ENCODE assay signal across 24 cellular contexts in the genomic region with DNA sequence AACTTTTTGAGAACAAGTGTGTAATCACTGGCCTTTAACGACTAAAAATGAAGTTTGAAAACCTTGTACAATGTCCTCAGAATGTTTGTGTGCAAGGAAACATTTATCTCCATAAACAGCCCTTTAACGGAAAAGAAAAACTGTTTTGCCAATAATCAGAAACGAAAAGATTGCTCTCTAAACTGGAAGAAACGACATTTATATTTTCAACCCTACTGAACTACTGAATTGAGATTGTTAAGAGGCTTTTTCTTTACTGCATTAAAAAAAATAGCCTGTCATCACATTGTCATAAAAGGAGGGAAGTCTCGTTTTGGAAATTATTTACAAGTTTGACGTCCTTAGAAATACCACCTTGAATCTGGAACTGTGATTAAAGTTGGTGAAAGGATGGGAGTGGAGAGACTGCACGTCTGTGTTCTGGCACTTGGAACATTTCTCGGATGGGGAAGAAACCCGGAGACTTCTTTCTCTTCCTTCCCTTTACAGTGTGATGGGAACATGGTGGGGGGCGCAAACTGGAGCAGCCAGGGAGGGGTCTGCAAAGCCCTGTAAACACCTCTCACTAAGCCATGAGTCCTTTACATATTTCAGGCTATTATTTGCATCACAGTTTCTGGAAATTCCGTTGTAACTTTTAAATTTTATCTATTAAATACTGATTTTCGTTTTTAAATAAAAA.
"Had no signal": no experiment of that assay in that cellular context is flagged by ENCODE, and none has a peak within 500 bp of the region (broad histone marks: within the 10 kb centered on the region; RNA-seq: fewer than 3 reads in every experiment).

No MANE protein-coding gene starts in this region.

- ATAC-seq: activated CD4-positive, alpha-beta T cell treated with anti-CD3 and anti-CD28 coated beads for 36 hours; activated T-helper 17 cell treated with anti-CD3 and anti-CD28 coated beads, Interleukin-2, amount 50 U/mL, for 72 hours; T-helper 17 cell had no signal

- H3K36me3 Mint-ChIP-seq: activated naive CD8-positive, alpha-beta T cell had no signal

- H3K4me3 Mint-ChIP-seq: activated CD4-positive, alpha-beta memory T cell treated with anti-CD3 and anti-CD28 coated beads, Interleukin-2, amount 10 ng/mL, durations not matched to agents 7 days and 5 days; activated CD4-positive, alpha-beta T cell treated with anti-CD3 and anti-CD28 coated beads for 36 hours; activated naive CD4-positive, alpha-beta T cell treated with anti-CD3 and anti-CD28 coated beads for 36 hours; activated naive CD8-positive, alpha-beta T cell; activated T-helper 17 cell treated with anti-CD3 and anti-CD28 coated beads, Interleukin-2, amount 50 U/mL, for 72 hours; T-helper 17 cell had no signal

- H3K36me3 ChIP-seq: brain microvascular endothelial cell, cardiac muscle cell, Peyer's patch, SJSA1 had no signal

- H3K4me3 ChIP-seq: cardiac muscle cell, Peyer's patch, SJSA1 had no signal

- H3K9me3 ChIP-seq: Peyer's patch, SJSA1 had no signal

- DNase-seq: activated CD4-positive, alpha-beta memory T cell treated with anti-CD3 and anti-CD28 coated beads, Interleukin-2, amount 10 ng/mL, durations not matched to agents 7 days and 5 days; activated CD4-positive, alpha-beta T cell treated with anti-CD3 and anti-CD28 coated beads for 36 hours; activated CD4-positive, alpha-beta T cell treated with anti-CD3 and anti-CD28 coated beads, Interleukin-2, amount 50 U/mL, for 1 hour; activated gamma-delta T cell; activated naive CD4-positive, alpha-beta T cell treated with anti-CD3 and anti-CD28 coated beads for 36 hours; activated T-cell treated with anti-CD3 and anti-CD28 coated beads for 4 hours; activated T-cell treated with anti-CD3 and anti-CD28 coated beads, Interleukin-2, amount 50 U/mL, for 48 hours; amygdala; brain microvascular endothelial cell; NCI-H1092; NCI-H1930; NCI-H2171 treated with DMSO at 0.1 percent for 48 hours; NCI-H226; NCI-H526; NCI-H82; Peyer's patch; SHP77; T-helper 17 cell had no signal

- H3K4me1 ChIP-seq: SJSA1 had no signal

- H3K9me3 Mint-ChIP-seq: activated CD4-positive, alpha-beta memory T cell treated with anti-CD3 and anti-CD28 coated beads, Interleukin-2, amount 10 ng/mL, durations not matched to agents 7 days and 5 days; activated naive CD4-positive, alpha-beta T cell treated with anti-CD3 and anti-CD28 coated beads for 36 hours; activated T-helper 17 cell treated with anti-CD3 and anti-CD28 coated beads, Interleukin-2, amount 50 U/mL, for 72 hours had no signal

- H3K27ac Mint-ChIP-seq: activated CD4-positive, alpha-beta memory T cell treated with anti-CD3 and anti-CD28 coated beads, Interleukin-2, amount 10 ng/mL, durations not matched to agents 7 days and 5 days; activated CD4-positive, alpha-beta T cell treated with anti-CD3 and anti-CD28 coated beads for 36 hours; activated naive CD4-positive, alpha-beta T cell treated with anti-CD3 and anti-CD28 coated beads for 36 hours; activated naive CD8-positive, alpha-beta T cell; activated T-helper 17 cell treated with anti-CD3 and anti-CD28 coated beads, Interleukin-2, amount 50 U/mL, for 72 hours; T-helper 17 cell had no signal

- H3K27ac ChIP-seq: brain microvascular endothelial cell, cardiac muscle cell, Peyer's patch, RWPE1, SJSA1, VCaP had no signal

- H3K4me1 Mint-ChIP-seq: activated CD4-positive, alpha-beta T cell treated with anti-CD3 and anti-CD28 coated beads for 36 hours; activated T-helper 17 cell treated with anti-CD3 and anti-CD28 coated beads, Interleukin-2, amount 50 U/mL, for 72 hours had no signal
